7 cellular contexts compared by ENCODE assay signal in the genomic region with DNA sequence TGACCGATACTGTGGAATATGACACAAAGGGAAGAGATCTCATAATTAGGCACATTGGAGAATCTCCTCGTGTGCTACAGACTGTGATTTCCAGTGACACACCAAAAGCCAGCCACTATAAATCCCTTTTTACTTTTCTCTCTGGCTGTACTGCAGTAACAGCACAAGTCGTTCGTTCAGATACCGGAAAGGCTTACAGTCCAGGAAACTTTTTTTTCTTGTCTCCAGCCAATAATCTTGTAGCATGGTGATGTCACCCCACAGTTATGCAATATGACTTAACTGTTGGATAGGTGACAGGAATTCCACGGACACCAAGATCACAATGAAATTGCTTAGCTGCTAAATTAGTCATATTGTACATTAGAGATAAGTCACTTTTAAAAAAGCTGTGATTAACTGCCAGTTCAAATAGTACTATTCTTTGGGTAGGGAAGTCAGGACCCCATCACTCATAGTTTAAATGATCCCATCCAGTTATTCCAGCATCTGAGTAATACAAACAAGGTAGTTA. TPM values are rescaled to one million over a fixed set of nuclear protein-coding genes. Genes with fewer than 3 reads are reported as not detected.
DNase-seq lines count a peak whose midpoint lies in the region; ATAC-seq, FAIRE-seq and TF ChIP-seq lines count a peak whose summit lies in the region.

No MANE protein-coding gene starts in this region.

- H3K36me3 ChIP-seq in body of pancreas (replicated peaks in 1 of 2; ENCODE audit: insufficient read depth in 1 of 2, low read depth in 2 of 2) (no peaks in the 10 kb centered on the region), subcutaneous abdominal adipose tissue (ENCODE audit: control insufficient read depth in 5 of 5, insufficient read depth in 5 of 5, low read length in 5 of 5) (no peaks in the 10 kb centered on the region)

- TF ChIP-seq CTCF in body of pancreas (IDR thresholded peaks at IDR 0.05), result no peak

- H3K4me3 ChIP-seq in body of pancreas (no peak overlapping the region), subcutaneous abdominal adipose tissue (ENCODE audit: low read depth in 1 of 5, low read length in 5 of 5) (peak overlapping the region; percentile 15 to 61 (median 42))

- H3K9ac ChIP-seq in subcutaneous abdominal adipose tissue (ENCODE audit: low read length in 5 of 5), result peak overlapping the region; percentile 48 to 89 (median 59)

- H3K4me1 ChIP-seq in body of pancreas (peaks cover 19% of the 10 kb centered on the region), subcutaneous abdominal adipose tissue (ENCODE audit: control insufficient read depth in 5 of 5, insufficient read depth in 5 of 5, low read length in 5 of 5) (peaks cover 3 to 42% (median 31%) of the 10 kb centered on the region in 5 donors)

- peak; percentile 93 for FAIRE-seq in islet of Langerhans (lab: Jason Lieb, UNC)

- 8 to 11% methylated on average over 6 of the region's 6 CpGs for WGBS in body of pancreas, 2 donors

- H3K27ac ChIP-seq in body of pancreas (peak overlapping the region; percentile 47 to 88 (median 72)), subcutaneous abdominal adipose tissue (ENCODE audit: low read depth, low read length) (peak overlapping the region; percentile 94)

- peak; percentile 52 to 92 (median 75) for TF ChIP-seq POLR2A in body of pancreas (IDR thresholded peaks at IDR 0.05)

- ATAC-seq in body of pancreas, result peak; percentile 99
- no peak for ATAC-seq in GM19455 (IDR thresholded peaks at IDR 0.05; ENCODE audit: unreplicated experiment)

- DNase-seq in HuH-7.5 (ENCODE audit: low spot score), result peak; percentile 34
- peak; percentile 67 to 89 (median 73) for DNase-seq in body of pancreas
- DNase-seq in NCI-H1417 (lab: John Stamatoyannopoulos, UW), result no peak
- DNase-seq in KG1 (lab: John Stamatoyannopoulos, UW), result no peak

- H3K9me3 ChIP-seq in body of pancreas (no peaks in the 10 kb centered on the region), subcutaneous abdominal adipose tissue (ENCODE audit: control insufficient read depth in 5 of 5, low read length in 5 of 5) (no peaks in the 10 kb centered on the region)

- H3K27me3 ChIP-seq in body of pancreas (no peaks in the 10 kb centered on the region), subcutaneous abdominal adipose tissue (ENCODE audit: control insufficient read depth in 5 of 5, insufficient read depth in 4 of 5, low read length in 5 of 5) (no peaks in the 10 kb centered on the region)

- intact Hi-C loops in body of pancreas (cut with DNase I), result no loop called here

RNA-seq across cellular contexts. Expression of a gene that starts 36.3 kb away (rescaled TPM):
- 10 to 100 TPM in 1 of 2 donors, 1 to 10 TPM in 1; 9.1 to 15.8 TPM for total RNA-seq in body of pancreas

Comparison
In these comparisons a context has a peak if more than half of its experiments do, and no peak if none do; other contexts are left out.
1. DNase-seq: peak in HuH-7.5 (single experiment) and body of pancreas (4 of 4); none in NCI-H1417 (0 of 3) and KG1 (single experiment).
2. H3K4me3 ChIP-seq: peak in subcutaneous abdominal adipose tissue (5 of 5); none in body of pancreas (0 of 2).